ENCODE assay signal across 8 cellular contexts in genomic region chr12:88036368-88036965, GRCh38. TPM values are rescaled to one million over a fixed set of nuclear protein-coding genes. Genes with fewer than 3 reads are reported as not detected.
A peak's percentile ranks its signal among the peaks of the same experiment; 100 is the strongest.
DNase-seq lines count a peak whose midpoint lies in the region; ATAC-seq, FAIRE-seq and TF ChIP-seq lines count a peak whose summit lies in the region.

No MANE protein-coding gene starts in this region.

- DNase-seq in NCI-H2227 (lab: John Stamatoyannopoulos, UW; ENCODE audit: unreplicated experiment) (peak; percentile 2), NCI-H2227 treated with DMSO at 0.1 percent for 48 hours (lab: John Stamatoyannopoulos, UW) (no peak), OCI-M1 (lab: John Stamatoyannopoulos, UW) (peak; percentile 69), H1 (ENCODE audit: low read depth in 1 of 2, low spot score in 2 of 2) (no peak), neuronal stem cell (ENCODE audit: low spot score) (no peak), posterior vena cava (ENCODE audit: low spot score) (no peak)

- H3K79me2 ChIP-seq in H1 (ENCODE audit: control insufficient read depth in 1 of 2, insufficient read depth in 2 of 2, low read length in 2 of 2) = peaks cover 0 to 58% of the 10 kb centered on the region in 2 experiments; a peak in 3 of 4 replicates

- peaks cover 0 to 1% of the 10 kb centered on the region in 2 experiments for H4K20me1 ChIP-seq in H1 (replicated peaks in 1 of 2; ENCODE audit: control insufficient read depth in 1 of 2, insufficient read depth in 2 of 2, low read length in 2 of 2)

- no peak overlapping the region for H3K23ac ChIP-seq in H1 (ENCODE audit: insufficient read length)
- no peak overlapping the region for H3K23ac ChIP-seq in neuronal stem cell (ENCODE audit: low read depth, low read length, poor library complexity)

- TF ChIP-seq RAD21 in H1 (IDR thresholded peaks at IDR 0.05 in 1 of 2, conservative IDR thresholded peaks at IDR 0.05 in 1 of 2; ENCODE audit: low read depth in 2 of 2, low read length in 2 of 2) = no peak

- no peak for TF ChIP-seq POLR2A in H1 (IDR thresholded peaks at IDR 0.05; ENCODE audit: control extremely low read depth in 1 of 2, low read depth in 2 of 2, low read length in 2 of 2)

- POLR2A ChIA-PET in H1 (lab: Charles Lee; ENCODE audit: partially characterized antibody) = no interaction called here

- H2AFZ ChIP-seq in H1 (ENCODE audit: low read length) (no peak overlapping the region), neuronal stem cell (ENCODE audit: low read length) (no peak overlapping the region)

- ATAC-seq in HG02571 (IDR thresholded peaks at IDR 0.05; ENCODE audit: unreplicated experiment) = no peak
- no peak for ATAC-seq in HG03520 (IDR thresholded peaks at IDR 0.05; ENCODE audit: unreplicated experiment)

- no peak overlapping the region for H2BK12ac ChIP-seq in H1 (ENCODE audit: low read depth, low read length)
- H2BK12ac ChIP-seq in neuronal stem cell (ENCODE audit: low read length) = no peak overlapping the region

- H3K4ac ChIP-seq in H1 (replicated peaks; ENCODE audit: insufficient read length, low read depth, low read length) (no peak overlapping the region), neuronal stem cell (ENCODE audit: low read length) (no peak overlapping the region)

- CTCF ChIA-PET in H1 (lab: Charles Lee; ENCODE audit: partially characterized antibody) = interaction anchor here (0.9 kb wide), 1 partner anchor 15 kb away, joined by 3 read pairs; no protein-coding TSS in a partner anchor

- no peak for TF ChIP-seq EP300 in H1 (IDR thresholded peaks at IDR 0.05; ENCODE audit: borderline replicate concordance in 1 of 2, low read depth in 2 of 2, low read length in 2 of 2)

- H2AK5ac ChIP-seq in H1 (ENCODE audit: low read depth, low read length) (no peak overlapping the region), neuronal stem cell (ENCODE audit: low read depth, low read length) (no peak overlapping the region)

- no peak overlapping the region for H4K5ac ChIP-seq in H1 (ENCODE audit: insufficient read length, low read depth, low read length)

- H4K91ac ChIP-seq in H1 (replicated peaks; ENCODE audit: insufficient read length, low read length) (no peak overlapping the region), neuronal stem cell (ENCODE audit: low read depth, low read length, poor library complexity) (no peak overlapping the region)

- H3K27ac ChIP-seq in H1 (ENCODE audit: low read depth, low read length) = no peak overlapping the region
- H3K27ac ChIP-seq in neuronal stem cell (replicated peaks; ENCODE audit: low read length) = no peak overlapping the region

- H4K8ac ChIP-seq in H1 (ENCODE audit: extremely low read depth, insufficient read depth, low read length) (no peak overlapping the region), neuronal stem cell (ENCODE audit: low read depth, low read length) (no peak overlapping the region)

- H3K9ac ChIP-seq in H1 (replicated peaks in 1 of 4; ENCODE audit: extremely low read depth in 1 of 4, low read depth in 3 of 4, low read length in 3 of 4) (no peak overlapping the region), neuronal stem cell (ENCODE audit: low read depth, low read length, poor library complexity) (no peak overlapping the region)

- no peak overlapping the region for H3K14ac ChIP-seq in H1 (ENCODE audit: insufficient read length)
- no peak overlapping the region for H3K14ac ChIP-seq in neuronal stem cell (ENCODE audit: low read length)

- no peak overlapping the region for H2BK5ac ChIP-seq in H1 (ENCODE audit: low read depth, low read length)
- no peak overlapping the region for H2BK5ac ChIP-seq in neuronal stem cell (ENCODE audit: low read length)

- H3K4me2 ChIP-seq in H1 (ENCODE audit: insufficient read depth in 1 of 2, low read depth in 2 of 2, low read length in 2 of 2) = peak overlapping the region; percentile 72 to 83
- peak overlapping the region; percentile 78 for H3K4me2 ChIP-seq in neuronal stem cell (ENCODE audit: insufficient read depth, low read length, poor library complexity, severe bottlenecking)

- WGBS in H1 (ENCODE audit: extremely low coverage in 1 of 2, insufficient coverage in 1 of 2, insufficient read length in 1 of 2, insufficient replicate concordance in 2 of 2, low coverage in 1 of 2, low lambda C conversion rate in 2 of 2, missing lambda C conversion rate in 1 of 2), 2 experiments = 71% methylated on average over 4 of the region's 4 CpGs; no CpG with 5 or more reads in 1 of the 2 experiments
- no CpG with 5 or more reads among the region's 4 CpGs for WGBS in neuronal stem cell (ENCODE audit: extremely low coverage in 2 of 2, insufficient read length in 2 of 2, insufficient replicate concordance in 1 of 2), 2 donors

- H3K4me1 ChIP-seq in H1 (replicated peaks in 1 of 4; ENCODE audit: control insufficient read depth in 3 of 4, insufficient read depth in 4 of 4, low read length in 3 of 4) (peaks cover 0 to 3% (median under 1%) of the 10 kb centered on the region in 4 experiments; a peak in 2 of 7 replicates), neuronal stem cell (ENCODE audit: control insufficient read depth in 2 of 2, insufficient read depth in 1 of 2, low read depth in 1 of 2, low read length in 2 of 2) (peaks cover 1 to 2% of the 10 kb centered on the region in 2 donors)

- H3K27me3 ChIP-seq in H1 (replicated peaks in 1 of 4; ENCODE audit: control insufficient read depth in 3 of 4, extremely low read depth in 1 of 4, insufficient read depth in 3 of 4, low read length in 3 of 4) = no peaks in the 10 kb centered on the region
- no peaks in the 10 kb centered on the region for H3K27me3 ChIP-seq in neuronal stem cell (ENCODE audit: control insufficient read depth in 3 of 3, insufficient read depth in 3 of 3, low read depth in 1 of 3, low read length in 3 of 3)

- intact Hi-C loops in posterior vena cava (cut with DNase I) = no loop called here

- H2BK15ac ChIP-seq in H1 (ENCODE audit: low read length) (no peak overlapping the region), neuronal stem cell (ENCODE audit: low read length) (no peak overlapping the region)

- no peak for TF ChIP-seq CTCF in H1 (IDR thresholded peaks at IDR 0.05; ENCODE audit: control extremely low read depth in 1 of 3, insufficient read depth in 1 of 3, low read depth in 1 of 3, low read length in 3 of 3)

- FAIRE-seq in H1 (lab: Jason Lieb, UNC) = no peak

- H2BK120ac ChIP-seq in H1 (replicated peaks; ENCODE audit: low read depth, low read length) (no peak overlapping the region), neuronal stem cell (ENCODE audit: low read depth, low read length) (no peak overlapping the region)

- H2BK20ac ChIP-seq in H1 (ENCODE audit: low read length) = no peak overlapping the region

- no peaks in the 10 kb centered on the region for H3K9me3 ChIP-seq in H1 (ENCODE audit: insufficient read depth in 2 of 2, low read depth in 1 of 2, low read length in 1 of 2)
- peaks cover 0 to 3% of the 10 kb centered on the region in 2 donors for H3K9me3 ChIP-seq in neuronal stem cell (replicated peaks in 1 of 2; ENCODE audit: control insufficient read depth in 2 of 2, insufficient read depth in 1 of 2, low read depth in 1 of 2, low read length in 2 of 2)

- no peak overlapping the region for H3K56ac ChIP-seq in H1 (replicated peaks; ENCODE audit: insufficient read length, low read depth, low read length)

- H3K4me3 ChIP-seq in H1 (ENCODE audit: extremely low read depth in 1 of 4, insufficient read depth in 2 of 4, low read depth in 3 of 4, low read length in 4 of 4) = peak overlapping the region; percentile 84 to 94 (median 89); a peak in 7 of 8 replicates
- H3K4me3 ChIP-seq in neuronal stem cell (ENCODE audit: low read length in 2 of 2) = peak overlapping the region in 1 of 2 donors; percentile 76

- no peaks in the 10 kb centered on the region; a peak in 1 of 8 replicates for H3K36me3 ChIP-seq in H1 (ENCODE audit: control insufficient read depth in 2 of 4, insufficient read depth in 4 of 4, low read length in 3 of 4)
- peaks cover 0 to 18% of the 10 kb centered on the region in 2 donors for H3K36me3 ChIP-seq in neuronal stem cell (replicated peaks in 1 of 2; ENCODE audit: control insufficient read depth in 2 of 2, insufficient read depth in 2 of 2, low read length in 2 of 2)

- no peaks in the 10 kb centered on the region for H3K23me2 ChIP-seq in H1 (ENCODE audit: low read depth, low read length)

- H3K18ac ChIP-seq in H1 (ENCODE audit: extremely low read depth, low read length) (no peak overlapping the region), neuronal stem cell (ENCODE audit: low read length) (no peak overlapping the region)

- H3K79me1 ChIP-seq in H1 (ENCODE audit: low read depth, low read length) (no peaks in the 10 kb centered on the region), neuronal stem cell (ENCODE audit: low read depth, low read length) (no peaks in the 10 kb centered on the region)

TF ChIP-seq in H1, 55 proteins besides CTCF, POLR2A, EP300 and RAD21 (continues in another document):
- TF ChIP-seq SRF (IDR thresholded peaks at IDR 0.05; ENCODE audit: low read depth, low read length) (no peak), GABPA (IDR thresholded peaks at IDR 0.05; ENCODE audit: borderline replicate concordance, insufficient read depth, low read length) (no peak), POU5F1 (IDR thresholded peaks at IDR 0.05; ENCODE audit: low read depth, low read length) (no peak), CTBP2 (IDR thresholded peaks at IDR 0.05; ENCODE audit: borderline replicate concordance, insufficient read depth, insufficient read length, low read length) (no peak), ATF2 (IDR thresholded peaks at IDR 0.05; ENCODE audit: low read length) (no peak)

RNA-seq across cellular contexts. Expression of gene C12orf50, which starts 7.3 kb away (rescaled TPM):
- not detected in 2 replicates for total RNA-seq in H1 (2021; fragmentation: NEBNext Ultra II Directional; extraction: Animal tissue kit (Norgen Biotek cat#: 25700))
- not detected in 2 replicates for polyA plus RNA-seq in H1 (2011; rRNA removed)
- polyA plus RNA-seq in H1 (2011; cell fraction: cytosol; rRNA removed) = not detected
- polyA plus RNA-seq in H1 (2011; cell fraction: nucleus; rRNA removed) = not detected
- not detected in 4 replicates for polyA plus RNA-seq in H1 (2012, experiment 1 of 2)
- not detected for polyA plus RNA-seq in H1 (2012, experiment 2 of 2)
- 0.04 TPM for polyA plus RNA-seq in H1 (2013, experiment 1 of 2)
- 0.04 TPM for polyA plus RNA-seq in H1 (2013, experiment 2 of 2)
- 0.03 and 0.05 TPM in 2 replicates for polyA minus RNA-seq in H1 (2011; rRNA and poly(A)+ RNA removed)
- polyA minus RNA-seq in H1 (2011; cell fraction: cytosol; rRNA and poly(A)+ RNA removed) = not detected
- polyA minus RNA-seq in H1 (2011; cell fraction: nucleus; rRNA and poly(A)+ RNA removed) = 0.20 TPM
- 0.04 TPM for polyA plus RNA-seq in neuronal stem cell (2013, experiment 1 of 2)
- 0.03 TPM for polyA plus RNA-seq in neuronal stem cell (2013, experiment 2 of 2)
- total RNA-seq in posterior vena cava = under 1 TPM in 1 of 2 donors, not detected in 1; 0.14 TPM

Comparison
In these comparisons a context has a peak if more than half of its experiments do, and no peak if none do; other contexts are left out.
1. DNase-seq: peak in NCI-H2227 (single experiment) and OCI-M1 (single experiment); none in NCI-H2227 treated with DMSO at 0.1 percent for 48 hours (single experiment), H1 (0 of 2), neuronal stem cell (single experiment) and posterior vena cava (single experiment).